Comparison of ENCODE assay signal across 20 cellular contexts in genomic region chr15:68319997-68320396, GRCh38. TPM values are rescaled to one million over a fixed set of nuclear protein-coding genes. Genes with fewer than 3 reads are reported as not detected.
DNase-seq lines count a peak whose midpoint lies in the region; ATAC-seq and TF ChIP-seq lines count a peak whose summit lies in the region.
"Had no signal": no experiment of that assay in that cellular context is flagged by ENCODE, and none has a peak within 500 bp of the region (broad histone marks: within the 10 kb centered on the region; RNA-seq: fewer than 3 reads in every experiment).

No MANE protein-coding gene starts in this region.

- no peak overlapping the region for H3K9ac ChIP-seq in neuronal stem cell (ENCODE audit: low read depth, low read length, poor library complexity)

- no peak overlapping the region for H3K4me2 ChIP-seq in neuronal stem cell (ENCODE audit: insufficient read depth, low read length, poor library complexity, severe bottlenecking)

- TF ChIP-seq POLR2A in spleen (IDR thresholded peaks at IDR 0.05): no peak

- H3K9me3 ChIP-seq in ascending aorta (no peaks in the 10 kb centered on the region), neuronal stem cell (replicated peaks in 1 of 2; ENCODE audit: control insufficient read depth in 2 of 2, insufficient read depth in 1 of 2, low read depth in 1 of 2, low read length in 2 of 2) (no peaks in the 10 kb centered on the region), spleen (no peaks in the 10 kb centered on the region)
- H3K9me3 ChIP-seq: BE2C had no signal

- H3K27me3 ChIP-seq in ascending aorta: no peaks in the 10 kb centered on the region
- H3K27me3 ChIP-seq in neuronal stem cell (ENCODE audit: control insufficient read depth in 3 of 3, insufficient read depth in 3 of 3, low read depth in 1 of 3, low read length in 3 of 3): peaks cover 0 to 43% (median 0%) of the 10 kb centered on the region in 3 experiments
- H3K27me3 ChIP-seq in spleen (replicated peaks in 1 of 7): no peaks in the 10 kb centered on the region
- H3K27me3 ChIP-seq: BE2C had no signal

- no peak for DNase-seq in ascending aorta (ENCODE audit: low spot score in 2 of 2)
- no peak for DNase-seq in neuronal stem cell (ENCODE audit: low spot score)
- peak; percentile 32 for DNase-seq in spleen
- no peak for DNase-seq in T-helper 2 cell
- DNase-seq in Right ventricle myocardium inferior (ENCODE audit: missing footprints): no peak
- DNase-seq in NCI-H2196 (lab: John Stamatoyannopoulos, UW; ENCODE audit: unreplicated experiment): no peak
- DNase-seq: ACHN; BE2C; C1 segment of cervical spinal cord; CD4-positive, CD25-positive, alpha-beta regulatory T cell; COR-L47; DMS 273 treated with DMSO at 0.1 percent for 48 hours; DMS53; DND-41; EL; GOT3; H7 had no signal

- no peak overlapping the region for H2AFZ ChIP-seq in neuronal stem cell (ENCODE audit: low read length)

- WGBS in neuronal stem cell (ENCODE audit: extremely low coverage in 2 of 2, insufficient read length in 2 of 2, insufficient replicate concordance in 1 of 2), 2 donors: no CpG with 5 or more reads among the region's 12 CpGs
- 92 to 97% (median 96%) methylated on average over 12 of the region's 12 CpGs for whole genome bisulfite sequencing in spleen, 5 donors

- ATAC-seq in Right ventricle myocardium inferior: no peak
- ATAC-seq: GM12878, HCT116, HepG2 had no signal

- no peak overlapping the region for H2BK12ac ChIP-seq in neuronal stem cell (ENCODE audit: low read length)

- TF ChIP-seq CTCF in ascending aorta (IDR thresholded peaks at IDR 0.05): no peak
- no peak for TF ChIP-seq CTCF in spleen (IDR thresholded peaks at IDR 0.05 in 8 of 11, conservative IDR thresholded peaks at IDR 0.05 in 3 of 11)

- H3K36me3 ChIP-seq in ascending aorta (peaks cover 94 to 97% of the 10 kb centered on the region in 2 donors), neuronal stem cell (replicated peaks in 1 of 2; ENCODE audit: control insufficient read depth in 2 of 2, insufficient read depth in 2 of 2, low read length in 2 of 2) (no peaks in the 10 kb centered on the region), spleen (peaks cover 0 to 3% (median 0%) of the 10 kb centered on the region in 6 donors)
- H3K36me3 ChIP-seq: BE2C had no signal

- no peak overlapping the region for H4K91ac ChIP-seq in neuronal stem cell (ENCODE audit: low read depth, low read length, poor library complexity)

- no peak overlapping the region for H2BK5ac ChIP-seq in neuronal stem cell (ENCODE audit: low read length)

- intact Hi-C loops in ascending aorta (cut with DNase I) (no loop called here), spleen (cut with DNase I; ENCODE audit: low total_unique reads) (no loop called here), Right ventricle myocardium inferior (cut with DNase I) (no loop called here)

- no peak overlapping the region for H2BK15ac ChIP-seq in neuronal stem cell (ENCODE audit: low read length)

- H3K4me1 ChIP-seq in ascending aorta (peaks cover 0 to 4% of the 10 kb centered on the region in 2 donors), neuronal stem cell (ENCODE audit: control insufficient read depth in 2 of 2, insufficient read depth in 1 of 2, low read depth in 1 of 2, low read length in 2 of 2) (peaks cover 9 to 24% of the 10 kb centered on the region in 2 donors), spleen (no peaks in the 10 kb centered on the region)
- H3K4me1 ChIP-seq: BE2C had no signal

- H3K14ac ChIP-seq in neuronal stem cell (ENCODE audit: low read length): no peak overlapping the region

- H3K4me3 ChIP-seq in ascending aorta: no peak overlapping the region
- no peak overlapping the region for H3K4me3 ChIP-seq in neuronal stem cell (ENCODE audit: low read length in 2 of 2)
- H3K4me3 ChIP-seq in spleen: no peak overlapping the region
- H3K4me3 ChIP-seq: GM12878 had no signal

- no peak overlapping the region for H2BK120ac ChIP-seq in neuronal stem cell (ENCODE audit: low read depth, low read length)

- H3K79me1 ChIP-seq in neuronal stem cell (ENCODE audit: low read depth, low read length): no peaks in the 10 kb centered on the region

- peak overlapping the region; percentile 36 for H3K18ac ChIP-seq in neuronal stem cell (ENCODE audit: low read length)

- H3K27ac ChIP-seq in ascending aorta (peak overlapping the region; percentile 46 to 48), neuronal stem cell (replicated peaks; ENCODE audit: low read length) (no peak overlapping the region), spleen (no peak overlapping the region)

- H3K4ac ChIP-seq in neuronal stem cell (ENCODE audit: low read length): no peak overlapping the region

- peak overlapping the region; percentile 37 for H2AK5ac ChIP-seq in neuronal stem cell (ENCODE audit: low read depth, low read length)

- H3K23ac ChIP-seq in neuronal stem cell (ENCODE audit: low read depth, low read length, poor library complexity): no peak overlapping the region

- H4K8ac ChIP-seq in neuronal stem cell (ENCODE audit: low read depth, low read length): no peak overlapping the region

RNA-seq across cellular contexts. Expression of gene FEM1B, which starts 42.5 kb away (rescaled TPM):
- 57.0 TPM for total RNA-seq in ascending aorta
- 27.6 TPM for polyA plus RNA-seq in neuronal stem cell (2013, experiment 1 of 2)
- 28.3 TPM for polyA plus RNA-seq in neuronal stem cell (2013, experiment 2 of 2)
- 10 to 100 TPM; 43.5 to 63.5 (median 45.6) TPM for total RNA-seq in spleen
- polyA plus RNA-seq in spleen: 10 to 100 TPM in 1 of 3 donors, 1 to 10 TPM in 2; 6.2 to 10.4 (median 7.5) TPM
- 48.9 TPM for total RNA-seq in Right ventricle myocardium inferior

Comparison
In these comparisons a context has a peak if more than half of its experiments do, and no peak if none do; other contexts are left out.
1. H3K27ac ChIP-seq: peak in ascending aorta (2 of 2); none in neuronal stem cell (single experiment) and spleen (0 of 8).